In the genomic region with DNA sequence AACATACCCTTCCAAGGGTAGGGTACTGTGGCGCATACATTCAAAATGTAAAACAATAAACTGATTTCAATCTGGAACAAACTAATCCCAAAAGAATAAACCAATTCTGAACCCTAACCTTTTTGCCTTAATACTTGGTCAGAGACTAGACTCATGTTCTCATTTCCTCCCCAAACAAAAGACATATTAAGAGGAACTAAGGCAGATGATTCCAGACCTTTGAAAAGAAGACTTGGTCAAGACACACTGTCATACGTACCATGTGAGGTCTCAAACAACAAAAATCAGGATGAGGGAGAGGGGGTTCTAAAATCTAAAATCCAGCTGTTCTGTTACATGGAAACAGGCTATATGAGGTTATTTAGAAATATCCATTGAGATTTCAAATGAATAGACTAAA, we compare ENCODE assay signal across 1 cellular context.
TF ChIP-seq lines count a peak whose summit lies in the region.

No MANE protein-coding gene starts in this region.

TF ChIP-seq in GM12878, 131 proteins besides CTCF, POLR2A, EP300 and RAD21 (continued from another document):
- TF ChIP-seq USF1 (IDR thresholded peaks at IDR 0.05; ENCODE audit: borderline replicate concordance, extremely low read length, insufficient read depth, low read depth, low read length): no peak
- TF ChIP-seq CBFB (IDR thresholded peaks at IDR 0.05; ENCODE audit: low read depth): no peak
- TF ChIP-seq CREB1 (IDR thresholded peaks at IDR 0.05; ENCODE audit: low read depth): no peak
- no peak for TF ChIP-seq IRF4 (IDR thresholded peaks at IDR 0.05; ENCODE audit: low read depth, low read length)
- no peak for TF ChIP-seq CEBPB (IDR thresholded peaks at IDR 0.05; ENCODE audit: borderline replicate concordance in 1 of 2, low read depth in 2 of 2, low read length in 2 of 2)
- no peak for TF ChIP-seq WRNIP1 (IDR thresholded peaks at IDR 0.05; ENCODE audit: borderline replicate concordance, low read depth, low read length)
- TF ChIP-seq ASH2L (IDR thresholded peaks at IDR 0.05; ENCODE audit: borderline replicate concordance, low read depth): no peak
- TF ChIP-seq FOXM1 (IDR thresholded peaks at IDR 0.05; ENCODE audit: low read depth, low read length): no peak
- TF ChIP-seq IRF3 (IDR thresholded peaks at IDR 0.05): no peak
- no peak for TF ChIP-seq TAF1 (IDR thresholded peaks at IDR 0.05; ENCODE audit: borderline replicate concordance, low read depth, low read length)
- TF ChIP-seq, protein P1, sequence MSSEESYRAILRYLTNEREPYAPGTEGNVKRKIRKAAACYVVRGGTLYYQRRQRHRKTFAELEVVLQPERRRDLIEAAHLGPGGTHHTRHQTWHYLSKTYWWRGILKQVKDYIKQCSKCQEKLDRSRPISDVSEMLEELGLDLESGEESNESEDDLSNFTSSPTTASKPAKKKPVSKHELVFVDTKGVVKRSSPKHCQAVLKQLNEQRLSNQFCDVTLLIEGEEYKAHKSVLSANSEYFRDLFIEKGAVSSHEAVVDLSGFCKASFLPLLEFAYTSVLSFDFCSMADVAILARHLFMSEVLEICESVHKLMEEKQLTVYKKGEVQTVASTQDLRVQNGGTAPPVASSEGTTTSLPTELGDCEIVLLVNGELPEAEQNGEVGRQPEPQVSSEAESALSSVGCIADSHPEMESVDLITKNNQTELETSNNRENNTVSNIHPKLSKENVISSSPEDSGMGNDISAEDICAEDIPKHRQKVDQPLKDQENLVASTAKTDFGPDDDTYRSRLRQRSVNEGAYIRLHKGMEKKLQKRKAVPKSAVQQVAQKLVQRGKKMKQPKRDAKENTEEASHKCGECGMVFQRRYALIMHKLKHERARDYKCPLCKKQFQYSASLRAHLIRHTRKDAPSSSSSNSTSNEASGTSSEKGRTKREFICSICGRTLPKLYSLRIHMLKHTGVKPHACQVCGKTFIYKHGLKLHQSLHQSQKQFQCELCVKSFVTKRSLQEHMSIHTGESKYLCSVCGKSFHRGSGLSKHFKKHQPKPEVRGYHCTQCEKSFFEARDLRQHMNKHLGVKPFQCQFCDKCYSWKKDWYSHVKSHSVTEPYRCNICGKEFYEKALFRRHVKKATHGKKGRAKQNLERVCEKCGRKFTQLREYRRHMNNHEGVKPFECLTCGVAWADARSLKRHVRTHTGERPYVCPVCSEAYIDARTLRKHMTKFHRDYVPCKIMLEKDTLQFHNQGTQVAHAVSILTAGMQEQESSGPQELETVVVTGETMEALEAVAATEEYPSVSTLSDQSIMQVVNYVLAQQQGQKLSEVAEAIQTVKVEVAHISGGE (CRISPR knock-in tag; IDR thresholded peaks at IDR 0.05): no peak
- no peak for TF ChIP-seq RAD51 (IDR thresholded peaks at IDR 0.05)
- no peak for TF ChIP-seq FOS (IDR thresholded peaks at IDR 0.05; ENCODE audit: borderline replicate concordance, extremely low read depth, insufficient read length)
- TF ChIP-seq, protein P2, sequence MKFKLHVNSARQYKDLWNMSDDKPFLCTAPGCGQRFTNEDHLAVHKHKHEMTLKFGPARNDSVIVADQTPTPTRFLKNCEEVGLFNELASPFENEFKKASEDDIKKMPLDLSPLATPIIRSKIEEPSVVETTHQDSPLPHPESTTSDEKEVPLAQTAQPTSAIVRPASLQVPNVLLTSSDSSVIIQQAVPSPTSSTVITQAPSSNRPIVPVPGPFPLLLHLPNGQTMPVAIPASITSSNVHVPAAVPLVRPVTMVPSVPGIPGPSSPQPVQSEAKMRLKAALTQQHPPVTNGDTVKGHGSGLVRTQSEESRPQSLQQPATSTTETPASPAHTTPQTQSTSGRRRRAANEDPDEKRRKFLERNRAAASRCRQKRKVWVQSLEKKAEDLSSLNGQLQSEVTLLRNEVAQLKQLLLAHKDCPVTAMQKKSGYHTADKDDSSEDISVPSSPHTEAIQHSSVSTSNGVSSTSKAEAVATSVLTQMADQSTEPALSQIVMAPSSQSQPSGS (IDR thresholded peaks at IDR 0.05; ENCODE audit: low read length): no peak
